8 cellular contexts compared by ENCODE assay signal in genomic region chr1:120132400-120132763, GRCh38. TPM values are rescaled to one million over a fixed set of nuclear protein-coding genes. Genes with fewer than 3 reads are reported as not detected.
DNase-seq lines count a peak whose midpoint lies in the region; ATAC-seq and TF ChIP-seq lines count a peak whose summit lies in the region.
"Not testable (repeated sequence)": the region's sequence is repeated elsewhere in the genome, so short reads cannot be mapped to it uniquely, and the experiment has no call there.

No MANE protein-coding gene starts in this region.

- not testable (repeated sequence) for H2BK15ac ChIP-seq in IMR-90 (ENCODE audit: low read depth, low read length); mesenchymal stem cell (ENCODE audit: low read depth, poor library complexity, severe bottlenecking)

- H3K27me3 Mint-ChIP-seq in brain: not testable (repeated sequence)

- not testable (repeated sequence) for H2BK120ac ChIP-seq in IMR-90 (ENCODE audit: low read depth, low read length); mesenchymal stem cell (ENCODE audit: low read depth, low read length)

- H3K9me3 Mint-ChIP-seq in brain: not testable (repeated sequence)

- H3K9me3 ChIP-seq in IMR-90 (ENCODE audit: control insufficient read depth, insufficient read depth, low read length); SK-N-SH; heart right ventricle; mesenchymal stem cell (ENCODE audit: control insufficient read depth, low read length); parathyroid adenoma (ENCODE audit: control insufficient read depth, low read length); stomach; vagina: not testable (repeated sequence)

- not testable (repeated sequence) for H3K14ac ChIP-seq in IMR-90 (replicated peaks; ENCODE audit: low read depth, low read length); mesenchymal stem cell (ENCODE audit: low read length in 2 of 2)

- H3K27ac ChIP-seq in IMR-90 (ENCODE audit: insufficient read depth, low read length) (peak overlapping the region; percentile 87; the same call in 1 of the 2 replicates), heart right ventricle (peak overlapping the region in 7 of 10 donors; percentile 16 to 76 (median 40)), parathyroid adenoma (peak overlapping the region; percentile 51), stomach (peak overlapping the region in 3 of 5 donors; percentile 25 to 58 (median 53)), vagina (peak overlapping the region; percentile 25)
- not testable (repeated sequence) for H3K27ac ChIP-seq in SK-N-SH (ENCODE audit: low read depth in 2 of 2, low read length in 1 of 2); mesenchymal stem cell (ENCODE audit: low read length, poor library complexity, severe bottlenecking)

- H3K18ac ChIP-seq in IMR-90 (ENCODE audit: low read depth, low read length): peak overlapping the region; percentile 14; the same call in 1 of the 2 replicates
- H3K18ac ChIP-seq in mesenchymal stem cell (ENCODE audit: low read depth in 1 of 2, low read length in 2 of 2): not testable (repeated sequence)

- not testable (repeated sequence) for TF ChIP-seq POLR2A in IMR-90 (IDR thresholded peaks at IDR 0.05; ENCODE audit: low read depth, low read length); stomach (IDR thresholded peaks at IDR 0.05); vagina (IDR thresholded peaks at IDR 0.05)

- peak overlapping the region; percentile 39; the same call in 1 of the 2 replicates for H3K4me2 ChIP-seq in IMR-90 (ENCODE audit: low read depth, low read length)
- H3K4me2 ChIP-seq in SK-N-SH; mesenchymal stem cell (ENCODE audit: low read length, poor library complexity, severe bottlenecking); parathyroid adenoma (ENCODE audit: low read length): not testable (repeated sequence)

- not testable (repeated sequence) for H3K56ac ChIP-seq in IMR-90 (ENCODE audit: extremely low read depth, insufficient read depth, low read length)

- peak; percentile 16 for DNase-seq in IMR-90
- DNase-seq in SK-N-SH; heart right ventricle; mesenchymal stem cell; stomach; vagina (ENCODE audit: extremely low spot score in 2 of 2): not testable (repeated sequence)

- TF ChIP-seq CTCF in IMR-90 (conservative IDR thresholded peaks at IDR 0.05; ENCODE audit: low read depth, low read length); SK-N-SH (IDR thresholded peaks at IDR 0.05); brain (conservative IDR thresholded peaks at IDR 0.05); heart right ventricle (IDR thresholded peaks at IDR 0.05); parathyroid adenoma (IDR thresholded peaks at IDR 0.05); stomach (IDR thresholded peaks at IDR 0.05); vagina (IDR thresholded peaks at IDR 0.05): not testable (repeated sequence)

- peak overlapping the region in 3 of 5 experiments; percentile 66 to 91 (median 85) for H3K27ac Mint-ChIP-seq in brain

- H4K8ac ChIP-seq in IMR-90 (ENCODE audit: low read depth in 2 of 2, low read length in 2 of 2); mesenchymal stem cell (ENCODE audit: low read length): not testable (repeated sequence)

- not testable (repeated sequence) for H3K9ac ChIP-seq in IMR-90 (ENCODE audit: low read depth, low read length); SK-N-SH; parathyroid adenoma
- peak overlapping the region; percentile 78 for H3K9ac ChIP-seq in mesenchymal stem cell (ENCODE audit: low read length)

- not testable (repeated sequence) for H3K27me3 ChIP-seq in IMR-90 (ENCODE audit: control insufficient read depth, insufficient read depth, low read length); SK-N-SH (ENCODE audit: insufficient read depth); heart right ventricle; mesenchymal stem cell (ENCODE audit: control insufficient read depth in 1 of 2, insufficient read depth in 1 of 2, low read length in 2 of 2); parathyroid adenoma (ENCODE audit: control insufficient read depth, insufficient read depth, low read length); stomach; vagina

- H3K4me3 ChIP-seq in IMR-90 (ENCODE audit: insufficient read depth, low read depth, low read length); SK-N-SH (ENCODE audit: low read depth in 2 of 2, low read length in 1 of 2); heart right ventricle; mesenchymal stem cell (ENCODE audit: insufficient read depth in 1 of 2, low read depth in 1 of 2, low read length in 2 of 2); parathyroid adenoma (ENCODE audit: low read depth, low read length); stomach; vagina: not testable (repeated sequence)

- TF ChIP-seq RAD21 in IMR-90 (IDR thresholded peaks at IDR 0.05; ENCODE audit: low read length); SK-N-SH (IDR thresholded peaks at IDR 0.05; ENCODE audit: low read length): not testable (repeated sequence)

- dilution Hi-C loops in IMR-90 (cut with HindIII; ENCODE audit: low sequenced_read_pairs, unreplicated experiment): not testable (repeated sequence)

- not testable (repeated sequence) for H3K36me3 ChIP-seq in IMR-90 (ENCODE audit: control insufficient read depth, insufficient read depth, low read length); SK-N-SH (replicated peaks in 1 of 2; ENCODE audit: control insufficient read depth in 1 of 2, insufficient read depth in 2 of 2, low read length in 1 of 2); heart right ventricle; mesenchymal stem cell (ENCODE audit: control insufficient read depth in 1 of 2, insufficient read depth in 2 of 2, low read depth in 1 of 2, low read length in 2 of 2); parathyroid adenoma (ENCODE audit: control insufficient read depth, insufficient read depth, low read length); stomach; vagina

- not testable (repeated sequence) for H3K79me1 ChIP-seq in IMR-90 (ENCODE audit: low read depth in 1 of 2, low read length in 2 of 2); mesenchymal stem cell (replicated peaks; ENCODE audit: low read length, poor library complexity, severe bottlenecking)

- no CpG with 5 or more reads among the region's 2 CpGs for WGBS in IMR-90 (ENCODE audit: extremely low coverage in 2 of 2, insufficient read length in 1 of 2), 2 experiments
- 78% methylated on average over 2 of the region's 2 CpGs for WGBS in SK-N-SH (ENCODE audit: low lambda C conversion rate)
- 64 to 75% methylated on average over 2 of the region's 2 CpGs for WGBS in heart right ventricle, 2 donors
- no CpG with 5 or more reads among the region's 2 CpGs for WGBS in mesenchymal stem cell
- 61 to 90% (median 82%) methylated on average over 2 of the region's 2 CpGs for WGBS in stomach, 5 donors

- not testable (repeated sequence) for H3K23ac ChIP-seq in IMR-90 (ENCODE audit: low read depth, low read length); mesenchymal stem cell (ENCODE audit: low read length in 2 of 2)

- not testable (repeated sequence) for H2AK5ac ChIP-seq in IMR-90 (ENCODE audit: low read depth, low read length); mesenchymal stem cell (ENCODE audit: low read length, severe bottlenecking)

- not testable (repeated sequence) for H4K91ac ChIP-seq in IMR-90 (ENCODE audit: insufficient read depth, low read depth, low read length); mesenchymal stem cell (ENCODE audit: low read length)

- CTCF ChIA-PET in IMR-90 (lab: Yijun Ruan, JAX); SK-N-SH (lab: Yijun Ruan, JAX): not testable (repeated sequence)

- H3K4me1 ChIP-seq in IMR-90 (ENCODE audit: control insufficient read depth, insufficient read depth, low read length); SK-N-SH (ENCODE audit: control insufficient read depth in 1 of 2, insufficient read depth in 2 of 2, low read depth in 1 of 2, low read length in 1 of 2); mesenchymal stem cell (ENCODE audit: control insufficient read depth, insufficient read depth, low read depth, low read length); parathyroid adenoma; stomach; vagina: not testable (repeated sequence)
- peaks cover 0 to 10% (median 0%) of the 10 kb centered on the region in 9 donors for H3K4me1 ChIP-seq in heart right ventricle

- not testable (repeated sequence) for H3K9me1 ChIP-seq in IMR-90 (ENCODE audit: insufficient read depth, low read length)

- H4K20me1 ChIP-seq in IMR-90 (ENCODE audit: insufficient read depth, low read length); SK-N-SH (ENCODE audit: insufficient read depth): not testable (repeated sequence)

- POLR2A ChIA-PET in IMR-90 (lab: Charles Lee; ENCODE audit: unreplicated experiment); SK-N-SH (lab: Yijun Ruan, JAX): not testable (repeated sequence)

- peak; percentile 45 for ATAC-seq in IMR-90 (ENCODE audit: low read depth)
- ATAC-seq in heart right ventricle: peak in 6 of 8 donors; percentile 34 to 66 (median 44)

- not testable (repeated sequence) for H4K5ac ChIP-seq in IMR-90 (ENCODE audit: low read depth, low read length)

- not testable (repeated sequence) for H2BK12ac ChIP-seq in mesenchymal stem cell (ENCODE audit: low read length in 2 of 2)

- not testable (repeated sequence) for H3K4me1 Mint-ChIP-seq in brain

- intact Hi-C loops in IMR-90 (cut with micrococcal nuclease); heart right ventricle (cut with DNase I); stomach (cut with DNase I; ENCODE audit: low total_unique reads); vagina (cut with DNase I): not testable (repeated sequence)

- H2BK20ac ChIP-seq in IMR-90 (ENCODE audit: low read depth, low read length): 0 out of 2 replicates have a peak overlapping the region, but pooled peaks have one; percentile 45

- in situ Hi-C loops in IMR-90 (cut with MboI; ENCODE audit: low sequenced_read_pairs): not testable (repeated sequence)

- not testable (repeated sequence) for TF ChIP-seq EP300 in SK-N-SH (IDR thresholded peaks at IDR 0.05; ENCODE audit: borderline replicate concordance in 1 of 2, low read depth in 1 of 2, low read length in 1 of 2); stomach (IDR thresholded peaks at IDR 0.05)

- not testable (repeated sequence) for H3K36me3 Mint-ChIP-seq in brain

- peak overlapping the region in 1 of 5 experiments; percentile 68 for H3K4me3 Mint-ChIP-seq in brain

- peak overlapping the region; percentile 90 for H2BK5ac ChIP-seq in IMR-90 (ENCODE audit: low read depth, low read length, poor library complexity, severe bottlenecking)
- not testable (repeated sequence) for H2BK5ac ChIP-seq in mesenchymal stem cell (ENCODE audit: low read depth, low read length, poor library complexity, severe bottlenecking)

- BruUV-seq in IMR-90 (replicated peaks; lab: Mats Ljungman, UMichigan): not testable (repeated sequence)

- not testable (repeated sequence) for H3K9me2 ChIP-seq in SK-N-SH

- H3K4ac ChIP-seq in IMR-90 (ENCODE audit: low read depth, low read length); mesenchymal stem cell (ENCODE audit: low read depth in 1 of 2, low read length in 2 of 2): not testable (repeated sequence)

- not testable (repeated sequence) for H2AFZ ChIP-seq in IMR-90 (replicated peaks; ENCODE audit: low read length, poor library complexity); mesenchymal stem cell (ENCODE audit: low read depth, low read length); parathyroid adenoma
- peak overlapping the region; percentile 65; the same call in 1 of the 2 replicates for H2AFZ ChIP-seq in SK-N-SH (ENCODE audit: low read depth)

- H3F3A ChIP-seq in SK-N-SH (replicated peaks; ENCODE audit: insufficient read depth): not testable (repeated sequence)

- H3K79me2 ChIP-seq in SK-N-SH (ENCODE audit: insufficient read depth); parathyroid adenoma: not testable (repeated sequence)

- not testable (repeated sequence) for H2AK9ac ChIP-seq in IMR-90 (replicated peaks; ENCODE audit: low read depth, low read length, poor library complexity)

RNA-seq across cellular contexts. Expression of gene SEC22B, which starts 43.9 kb away (rescaled TPM):
- total RNA-seq in IMR-90 (2012; rRNA removed): 57.4 and 78.9 TPM in 2 replicates
- polyA plus RNA-seq in IMR-90 (2012; rRNA removed): 26.7 and 35.9 TPM in 2 replicates
- polyA plus RNA-seq in IMR-90 (2012; cell fraction: cytosol; rRNA removed): 9.3 and 10.0 TPM in 2 replicates
- polyA plus RNA-seq in IMR-90 (2012; cell fraction: nucleus; rRNA removed; ENCODE audit: low replicate concordance): 10.0 and 60.5 TPM in 2 replicates
- 15.2 and 20.1 TPM in 2 replicates for polyA plus RNA-seq in SK-N-SH (2012; rRNA removed)
- 19.9 and 20.7 TPM in 2 replicates for polyA plus RNA-seq in SK-N-SH (2012; cell fraction: cytosol; rRNA removed)
- polyA plus RNA-seq in SK-N-SH (2012; cell fraction: nucleus; rRNA removed): 11.2 and 26.4 TPM in 2 replicates
- 14.2 TPM for polyA plus RNA-seq in brain (ENCODE audit: insufficient read depth, low read depth, low replicate concordance)
- total RNA-seq in heart right ventricle: 10 to 100 TPM; 12.9 to 18.5 (median 15.5) TPM
- 10 to 100 TPM; 12.1 to 14.7 TPM for polyA plus RNA-seq in heart right ventricle
- 43.4 TPM for polyA plus RNA-seq in mesenchymal stem cell (2013, experiment 1 of 2)
- 46.0 TPM for polyA plus RNA-seq in mesenchymal stem cell (2013, experiment 2 of 2)
- total RNA-seq in stomach: 10 to 100 TPM in 4 of 5 donors, 1 to 10 TPM in 1; 1.7 to 82.4 (median 22.3) TPM
- polyA plus RNA-seq in stomach: 10 to 100 TPM; 11.4 to 18.9 (median 17.2) TPM
- total RNA-seq in vagina: 19.4 TPM
